Comparison of ENCODE assay signal across 11 cellular contexts in the genomic region with DNA sequence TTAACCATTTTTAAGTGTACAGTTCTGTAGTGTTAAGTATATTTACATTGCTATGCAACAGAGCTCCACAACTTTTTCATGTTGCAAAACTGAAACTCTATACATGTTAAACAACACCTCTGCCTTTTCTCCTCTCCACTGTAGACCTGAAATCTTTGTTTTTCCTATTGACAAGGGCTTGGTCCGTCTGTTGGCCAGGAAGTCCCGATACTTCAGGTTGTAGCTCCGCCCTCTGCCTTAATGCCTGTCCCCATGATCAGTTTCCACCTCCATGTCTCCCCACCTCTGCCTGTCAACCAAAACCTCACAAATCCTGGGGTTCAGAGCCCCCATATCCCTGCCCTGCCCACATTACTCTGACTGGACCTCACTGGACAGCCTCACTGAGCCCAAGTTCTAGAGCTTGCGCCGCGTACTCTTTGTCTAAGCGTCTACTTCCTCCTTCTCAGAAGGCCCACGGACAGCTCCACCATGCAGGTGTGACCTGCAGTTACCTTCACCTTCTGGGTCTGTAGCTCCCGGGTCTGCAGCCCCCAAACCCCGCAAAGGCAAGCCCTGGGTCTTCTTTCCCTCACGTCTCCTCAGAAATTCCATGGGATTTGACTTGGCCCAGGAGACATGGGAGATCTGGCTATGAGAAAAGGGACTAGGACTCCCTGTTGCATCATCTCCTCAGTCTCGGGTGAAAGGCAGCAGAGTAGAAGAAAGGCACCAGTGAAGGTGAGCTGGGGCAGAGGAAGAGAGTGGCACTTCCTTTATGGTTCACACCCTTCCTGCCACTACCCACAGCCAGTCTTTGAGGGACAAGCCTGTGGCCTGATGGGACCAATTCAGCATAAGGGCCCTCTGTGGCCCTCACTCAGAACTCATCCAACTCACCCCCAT. TPM values are rescaled to one million over a fixed set of nuclear protein-coding genes. Genes with fewer than 3 reads are reported as not detected.
DNase-seq lines count a peak whose midpoint lies in the region; FAIRE-seq lines count a peak whose summit lies in the region.
"Had no signal": no experiment of that assay in that cellular context is flagged by ENCODE, and none has a peak within 500 bp of the region (broad histone marks: within the 10 kb centered on the region; RNA-seq: fewer than 3 reads in every experiment).

No MANE protein-coding gene starts in this region.

- no CpG with 5 or more reads among the region's 12 CpGs for WGBS in neuronal stem cell (ENCODE audit: extremely low coverage in 2 of 2, insufficient read length in 2 of 2, insufficient replicate concordance in 1 of 2), 2 donors

- peaks cover 92 to 97% (median 95%) of the 10 kb centered on the region in 3 donors for H3K4me1 Mint-ChIP-seq in CD8-positive, alpha-beta memory T cell
- H3K4me1 Mint-ChIP-seq in activated naive CD8-positive, alpha-beta T cell treated with anti-CD3 and anti-CD28 coated beads for 36 hours: peaks cover 81% of the 10 kb centered on the region

- peak overlapping the region; percentile 86 to 97 (median 93) for H3K4me3 Mint-ChIP-seq in CD8-positive, alpha-beta memory T cell
- peak overlapping the region; percentile 69 for H3K4me3 Mint-ChIP-seq in activated naive CD8-positive, alpha-beta T cell treated with anti-CD3 and anti-CD28 coated beads for 36 hours

- in situ Hi-C loops in G401 (cut with HindIII; ENCODE audit: low sequenced_read_pairs): no loop called here

- H2AFZ ChIP-seq in Karpas-422 (ENCODE audit: low read length) (no peak overlapping the region), neuronal stem cell (ENCODE audit: low read length) (no peak overlapping the region)

- peak overlapping the region; percentile 26 for H3K14ac ChIP-seq in neuronal stem cell (ENCODE audit: low read length)

- peak overlapping the region; percentile 49 for H3K18ac ChIP-seq in neuronal stem cell (ENCODE audit: low read length)

- CTCF ChIA-PET in CD8-positive, alpha-beta memory T cell (lab: Charles Lee): interaction anchor here (0.9 to 4.6 kb wide), 5 partner anchors 8 to 45 kb away, joined by 3 to 30 read pairs (median 4); a partner anchor contains a TSS

- H3K27ac ChIP-seq in CD8-positive, alpha-beta memory T cell (ENCODE audit: low read depth, low read length): peak overlapping the region; percentile 52
- no peak overlapping the region for H3K27ac ChIP-seq in Karpas-422 (ENCODE audit: low read length)
- no peak overlapping the region for H3K27ac ChIP-seq in neuronal stem cell (replicated peaks; ENCODE audit: low read length)
- no peak overlapping the region for H3K27ac ChIP-seq in SJCRH30

- peaks cover 0 to 9% (median 6%) of the 10 kb centered on the region in 5 donors for H3K9me3 Mint-ChIP-seq in CD8-positive, alpha-beta memory T cell
- H3K9me3 Mint-ChIP-seq in activated naive CD8-positive, alpha-beta T cell treated with anti-CD3 and anti-CD28 coated beads for 36 hours: peaks cover 12% of the 10 kb centered on the region

- no peak overlapping the region for H2BK120ac ChIP-seq in neuronal stem cell (ENCODE audit: low read depth, low read length)

- POLR2A ChIA-PET in CD8-positive, alpha-beta memory T cell (lab: Charles Lee): no interaction called here

- H4K8ac ChIP-seq in neuronal stem cell (ENCODE audit: low read depth, low read length): no peak overlapping the region

- FAIRE-seq in HTR-8/SVneo (lab: Jason Lieb, UNC): no peak

- no peak overlapping the region for H2AK5ac ChIP-seq in neuronal stem cell (ENCODE audit: low read depth, low read length)

- H3K9me3 ChIP-seq in CD8-positive, alpha-beta memory T cell (ENCODE audit: low read length): peaks cover 5% of the 10 kb centered on the region
- H3K9me3 ChIP-seq in Karpas-422 (ENCODE audit: low read length) (no peaks in the 10 kb centered on the region), neuronal stem cell (replicated peaks in 1 of 2; ENCODE audit: control insufficient read depth in 2 of 2, insufficient read depth in 1 of 2, low read depth in 1 of 2, low read length in 2 of 2) (peaks cover 6 to 8% of the 10 kb centered on the region in 2 donors), SJCRH30 (replicated peaks) (no peaks in the 10 kb centered on the region)

- no peak overlapping the region for H4K91ac ChIP-seq in neuronal stem cell (ENCODE audit: low read depth, low read length, poor library complexity)

- no peaks in the 10 kb centered on the region for H4K20me1 ChIP-seq in Karpas-422 (ENCODE audit: insufficient read depth, low read depth, low read length)

- H2BK12ac ChIP-seq in neuronal stem cell (ENCODE audit: low read length): no peak overlapping the region

- no peak overlapping the region for H2BK15ac ChIP-seq in neuronal stem cell (ENCODE audit: low read length)

- H3K23ac ChIP-seq in neuronal stem cell (ENCODE audit: low read depth, low read length, poor library complexity): no peak overlapping the region

- no peaks in the 10 kb centered on the region for H3K79me1 ChIP-seq in neuronal stem cell (ENCODE audit: low read depth, low read length)

- no peak overlapping the region for H3K9ac ChIP-seq in Karpas-422 (ENCODE audit: low read length)
- H3K9ac ChIP-seq in neuronal stem cell (ENCODE audit: low read depth, low read length, poor library complexity): no peak overlapping the region

- H3K36me3 ChIP-seq in CD8-positive, alpha-beta memory T cell (ENCODE audit: insufficient read depth, low read length): no peaks in the 10 kb centered on the region
- no peaks in the 10 kb centered on the region for H3K36me3 ChIP-seq in Karpas-422 (ENCODE audit: insufficient read depth, low read length)
- peaks cover 12% of the 10 kb centered on the region in 2 donors for H3K36me3 ChIP-seq in neuronal stem cell (replicated peaks in 1 of 2; ENCODE audit: control insufficient read depth in 2 of 2, insufficient read depth in 2 of 2, low read length in 2 of 2)
- H3K36me3 ChIP-seq in SJCRH30: no peaks in the 10 kb centered on the region

- peaks cover 98% of the 10 kb centered on the region for H3K4me1 ChIP-seq in CD8-positive, alpha-beta memory T cell (ENCODE audit: insufficient read depth, low read length)
- peaks cover 4% of the 10 kb centered on the region; the same call in 1 of the 2 replicates for H3K4me1 ChIP-seq in Karpas-422 (ENCODE audit: low read length)
- H3K4me1 ChIP-seq in neuronal stem cell (ENCODE audit: control insufficient read depth in 2 of 2, insufficient read depth in 1 of 2, low read depth in 1 of 2, low read length in 2 of 2): peaks cover 0 to 2% of the 10 kb centered on the region in 2 donors
- peaks cover 13% of the 10 kb centered on the region for H3K4me1 ChIP-seq in SJCRH30

- peak in 2 of 5 donors; percentile 20 to 38 for DNase-seq in CD8-positive, alpha-beta memory T cell
- DNase-seq in Karpas-422 (peak; percentile 19), neuronal stem cell (ENCODE audit: low spot score) (no peak), DMS 273 (lab: John Stamatoyannopoulos, UW; ENCODE audit: unreplicated experiment) (no peak), SJCRH30 (no peak), G401 (ENCODE audit: low spot score) (no peak), HTR-8/SVneo (ENCODE audit: insufficient read length, low spot score) (no peak)
- DNase-seq in activated naive CD8-positive, alpha-beta T cell treated with anti-CD3 and anti-CD28 coated beads for 36 hours: no peak
- DNase-seq: NCI-H187, RPMI8226 had no signal

- H3K27ac Mint-ChIP-seq in CD8-positive, alpha-beta memory T cell: peak overlapping the region; percentile 96 to 99 (median 98)
- H3K27ac Mint-ChIP-seq in activated naive CD8-positive, alpha-beta T cell treated with anti-CD3 and anti-CD28 coated beads for 36 hours: peak overlapping the region; percentile 88

- peaks cover 0 to 3% of the 10 kb centered on the region in 2 donors for H3K27me3 Mint-ChIP-seq in CD8-positive, alpha-beta memory T cell
- H3K27me3 Mint-ChIP-seq in activated naive CD8-positive, alpha-beta T cell treated with anti-CD3 and anti-CD28 coated beads for 36 hours: no peaks in the 10 kb centered on the region

- no peaks in the 10 kb centered on the region for H3K9me2 ChIP-seq in Karpas-422 (replicated peaks; ENCODE audit: insufficient read depth, low read length)

- H3K36me3 Mint-ChIP-seq in CD8-positive, alpha-beta memory T cell: peaks cover 12 to 19% (median 18%) of the 10 kb centered on the region in 3 donors
- H3K36me3 Mint-ChIP-seq in activated naive CD8-positive, alpha-beta T cell treated with anti-CD3 and anti-CD28 coated beads for 36 hours: peaks cover 24% of the 10 kb centered on the region

- H3K4me3 ChIP-seq in CD8-positive, alpha-beta memory T cell (ENCODE audit: low read length): peak overlapping the region; percentile 61
- H3K4me3 ChIP-seq in Karpas-422 (ENCODE audit: low read length) (no peak overlapping the region), neuronal stem cell (ENCODE audit: low read length in 2 of 2) (no peak overlapping the region), SJCRH30 (no peak overlapping the region)

- H3K79me2 ChIP-seq in Karpas-422 (ENCODE audit: low read length): no peaks in the 10 kb centered on the region

- H2BK5ac ChIP-seq in neuronal stem cell (ENCODE audit: low read length): no peak overlapping the region

- no peaks in the 10 kb centered on the region for H3K27me3 ChIP-seq in CD8-positive, alpha-beta memory T cell (ENCODE audit: insufficient read depth, low read length, poor library complexity, severe bottlenecking)
- H3K27me3 ChIP-seq in Karpas-422 (ENCODE audit: low read length) (no peaks in the 10 kb centered on the region), neuronal stem cell (ENCODE audit: control insufficient read depth in 3 of 3, insufficient read depth in 3 of 3, low read depth in 1 of 3, low read length in 3 of 3) (no peaks in the 10 kb centered on the region), SJCRH30 (no peaks in the 10 kb centered on the region)

- H3K4me2 ChIP-seq in Karpas-422 (ENCODE audit: low read depth, low read length, poor library complexity, severe bottlenecking) (no peak overlapping the region), neuronal stem cell (ENCODE audit: insufficient read depth, low read length, poor library complexity, severe bottlenecking) (no peak overlapping the region)

- no peak overlapping the region for H3K4ac ChIP-seq in neuronal stem cell (ENCODE audit: low read length)

RNA-seq across cellular contexts. Expression of a gene that starts 8.0 kb away (rescaled TPM):
- total RNA-seq in CD8-positive, alpha-beta memory T cell: 10 to 100 TPM; 17.1 to 17.5 TPM
- polyA plus RNA-seq in CD8-positive, alpha-beta memory T cell: 139 TPM
- 0.51 and 0.75 TPM in 2 replicates for total RNA-seq in Karpas-422 (2014; rRNA removed; shearing (Covaris generic); ENCODE audit: low replicate concordance)
- total RNA-seq in activated naive CD8-positive, alpha-beta T cell treated with anti-CD3 and anti-CD28 coated beads for 36 hours: 1 to 10 TPM; 5.3 to 6.6 TPM
- polyA plus RNA-seq in neuronal stem cell (2013, experiment 1 of 2): 29.4 TPM
- 30.0 TPM for polyA plus RNA-seq in neuronal stem cell (2013, experiment 2 of 2)
- total RNA-seq in SJCRH30 (2014; rRNA removed; shearing (Covaris generic)): 26.3 and 27.1 TPM in 2 replicates
- total RNA-seq in G401 (2014; rRNA removed; shearing (Covaris generic)): 15.0 and 19.8 TPM in 2 replicates

RNA-seq across cellular contexts. Expression of a gene that starts 24.6 kb away (rescaled TPM):
- not detected for total RNA-seq in CD8-positive, alpha-beta memory T cell
- 0.14 TPM for polyA plus RNA-seq in CD8-positive, alpha-beta memory T cell
- not detected in 2 replicates for total RNA-seq in Karpas-422 (2014; rRNA removed; shearing (Covaris generic); ENCODE audit: low replicate concordance)
- total RNA-seq in activated naive CD8-positive, alpha-beta T cell treated with anti-CD3 and anti-CD28 coated beads for 36 hours: not detected
- polyA plus RNA-seq in neuronal stem cell (2013, experiment 1 of 2): 0.03 TPM
- 0.03 TPM for polyA plus RNA-seq in neuronal stem cell (2013, experiment 2 of 2)
- 0.05 and 0.24 TPM in 2 replicates for total RNA-seq in SJCRH30 (2014; rRNA removed; shearing (Covaris generic))
- total RNA-seq in G401 (2014; rRNA removed; shearing (Covaris generic)): 0.62 TPM in 1 of 2 replicates, not detected in the other
- total RNA-seq: bronchial epithelial cell had no signal

RNA-seq across cellular contexts. Expression of a gene that starts 46.2 kb away (rescaled TPM):
- total RNA-seq in CD8-positive, alpha-beta memory T cell: 100 to 1,000 TPM; 185 to 186 TPM
- 77.6 TPM for polyA plus RNA-seq in CD8-positive, alpha-beta memory T cell
- total RNA-seq in Karpas-422 (2014; rRNA removed; shearing (Covaris generic); ENCODE audit: low replicate concordance): 147 and 172 TPM in 2 replicates
- total RNA-seq in activated naive CD8-positive, alpha-beta T cell treated with anti-CD3 and anti-CD28 coated beads for 36 hours: 100 to 1,000 TPM; 165 to 166 TPM
- polyA plus RNA-seq in neuronal stem cell (2013, experiment 1 of 2): 191 TPM
- 183 TPM for polyA plus RNA-seq in neuronal stem cell (2013, experiment 2 of 2)
- 175 and 179 TPM in 2 replicates for total RNA-seq in SJCRH30 (2014; rRNA removed; shearing (Covaris generic))
- 630 and 665 TPM in 2 replicates for total RNA-seq in G401 (2014; rRNA removed; shearing (Covaris generic))
